In genomic region chr13:78881054-78881453, GRCh38 we compare ENCODE assay signal across 19 cellular contexts.
DNase-seq lines count a peak whose midpoint lies in the region; ATAC-seq and TF ChIP-seq lines count a peak whose summit lies in the region.
"Had no signal": no experiment of that assay in that cellular context is flagged by ENCODE, and none has a peak within 500 bp of the region (broad histone marks: within the 10 kb centered on the region; RNA-seq: fewer than 3 reads in every experiment).

No MANE protein-coding gene starts in this region.

- H3K36me3 Mint-ChIP-seq in WTC11 = 0 out of 2 replicates have a peak, but pooled peaks cover 3% of the 10 kb centered on the region

- CTCF ChIA-PET in SK-N-SH (lab: Yijun Ruan, JAX) = interaction anchor here (0.6 to 1.3 kb wide), 3 partner anchors 12 to 97 kb away, joined by 3 to 4 read pairs (median 4); no protein-coding TSS in a partner anchor
- CTCF ChIA-PET in WTC11 (lab: Charles Lee) = no interaction called here

- H3K79me2 ChIP-seq in SK-N-SH (ENCODE audit: insufficient read depth) = no peaks in the 10 kb centered on the region

- no peak for ATAC-seq in WTC11
- ATAC-seq: stimulated activated naive CD8-positive, alpha-beta T cell treated with anti-CD3 and anti-CD28 coated beads, Interleukin-15, Interleukin-2, amounts not matched to agents 100 U/mL and 50 U/mL, for 24 hours had no signal

- H2AFZ ChIP-seq in SK-N-SH (ENCODE audit: low read depth) = no peak overlapping the region

- no peak overlapping the region for H3K4me3 Mint-ChIP-seq in WTC11

- H3K9me3 Mint-ChIP-seq in WTC11 = peaks cover 13% of the 10 kb centered on the region

- DNase-seq in DMS153 treated with DMSO at 0.1 percent for 48 hours (lab: John Stamatoyannopoulos, UW; ENCODE audit: unreplicated experiment) (peak; percentile 68), NCI-H128 (lab: John Stamatoyannopoulos, UW; ENCODE audit: unreplicated experiment) (peak; percentile 51), NCI-H345 (lab: John Stamatoyannopoulos, UW) (peak; percentile 82), SK-N-SH (peak; percentile 64), NCI-H446 (lab: John Stamatoyannopoulos, UW) (no peak), WTC11 (ENCODE audit: low spot score) (no peak), NCI-H1694 (lab: John Stamatoyannopoulos, UW) (no peak)
- DNase-seq: activated CD4-positive, alpha-beta T cell treated with anti-CD3 and anti-CD28 coated beads for 4 hours; activated CD8-positive, alpha-beta memory T cell treated with anti-CD3 and anti-CD28 coated beads for 24 hours; activated T-cell treated with anti-CD3 and anti-CD28 coated beads, Interleukin-2, amount 50 U/mL, for 1 hour; cerebellar nuclear complex; MG63; NCI-H2227 treated with DMSO at 0.1 percent for 48 hours; RPMI8226; sigmoid colon; stimulated activated naive CD8-positive, alpha-beta T cell treated with anti-CD3 and anti-CD28 coated beads, Interleukin-15, Interleukin-2, amounts not matched to agents 100 U/mL and 50 U/mL, for 24 hours had no signal

- H3K36me3 ChIP-seq in SK-N-SH (replicated peaks in 1 of 2; ENCODE audit: control insufficient read depth in 1 of 2, insufficient read depth in 2 of 2, low read length in 1 of 2) = no peaks in the 10 kb centered on the region
- H3K36me3 ChIP-seq: MG63, sigmoid colon, thoracic aorta had no signal

- POLR2A ChIA-PET in SK-N-SH (lab: Yijun Ruan, JAX) = no interaction called here
- POLR2A ChIA-PET in WTC11 (lab: Charles Lee) = no interaction called here

- TF ChIP-seq CTCF in SK-N-SH (IDR thresholded peaks at IDR 0.05) (no peak), WTC11 (IDR thresholded peaks at IDR 0.05) (no peak)

- H3K9me3 ChIP-seq in SK-N-SH = no peaks in the 10 kb centered on the region
- H3K9me3 ChIP-seq: MG63, sigmoid colon, thoracic aorta had no signal

- H3K4me1 Mint-ChIP-seq in WTC11 = peaks cover 13% of the 10 kb centered on the region

- peak overlapping the region in 1 of 2 experiments; percentile 81; a peak in 2 of 4 replicates for H3K27ac ChIP-seq in SK-N-SH (ENCODE audit: low read depth in 2 of 2, low read length in 1 of 2)
- H3K27ac ChIP-seq: C4-2B, sigmoid colon, thoracic aorta had no signal

- H3K27me3 ChIP-seq in SK-N-SH (ENCODE audit: insufficient read depth) = no peaks in the 10 kb centered on the region
- H3K27me3 ChIP-seq: MG63, sigmoid colon had no signal

- H4K20me1 ChIP-seq in SK-N-SH (ENCODE audit: insufficient read depth) = no peaks in the 10 kb centered on the region

- no peaks in the 10 kb centered on the region for H3F3A ChIP-seq in SK-N-SH (replicated peaks; ENCODE audit: insufficient read depth)

- H3K4me2 ChIP-seq in SK-N-SH = no peak overlapping the region

- peak in 1 of 2 experiments; percentile 80; a peak in 1 of 4 replicates for TF ChIP-seq EP300 in SK-N-SH (IDR thresholded peaks at IDR 0.05; ENCODE audit: borderline replicate concordance in 1 of 2, low read depth in 1 of 2, low read length in 1 of 2)

- H3K9me2 ChIP-seq in SK-N-SH = no peaks in the 10 kb centered on the region

- H3K9ac ChIP-seq in SK-N-SH = no peak overlapping the region

- no peak overlapping the region; a peak in 1 of 4 replicates for H3K4me3 ChIP-seq in SK-N-SH (ENCODE audit: low read depth in 2 of 2, low read length in 1 of 2)
- H3K4me3 ChIP-seq: lung, MG63, sigmoid colon, thoracic aorta had no signal

- TF ChIP-seq RAD21 in SK-N-SH (IDR thresholded peaks at IDR 0.05; ENCODE audit: low read length) = no peak

- H3K27me3 Mint-ChIP-seq in WTC11 (ENCODE audit: low read depth) = no peaks in the 10 kb centered on the region; the same call in 1 of the 2 replicates

- 9% methylated on average over 3 of the region's 3 CpGs for WGBS in SK-N-SH (ENCODE audit: low lambda C conversion rate)

- H3K27ac Mint-ChIP-seq in WTC11 = no peak overlapping the region

- H3K4me1 ChIP-seq in SK-N-SH (ENCODE audit: control insufficient read depth in 1 of 2, insufficient read depth in 2 of 2, low read depth in 1 of 2, low read length in 1 of 2) = peaks cover 0 to 13% of the 10 kb centered on the region in 2 experiments; a peak in 2 of 4 replicates
- H3K4me1 ChIP-seq: sigmoid colon had no signal

TF ChIP-seq in SK-N-SH, 30 proteins besides CTCF, POLR2A, EP300 and RAD21:
- TF ChIP-seq RXRA (IDR thresholded peaks at IDR 0.05; ENCODE audit: borderline replicate concordance, low read depth) = no peak
- peak; percentile 95 for TF ChIP-seq GATA2 (CRISPR knock-in tag; IDR thresholded peaks at IDR 0.05)
- peak; percentile 82 for TF ChIP-seq RCOR1 (IDR thresholded peaks at IDR 0.05; ENCODE audit: low read length)
- TF ChIP-seq FOXJ3 (CRISPR knock-in tag; IDR thresholded peaks at IDR 0.05) = peak; percentile 38; the same call in 1 of the 2 replicates
TF ChIP-seq in SK-N-SH: peak in this region for 3.

TF ChIP-seq in WTC11, 78 proteins besides CTCF, POLR2A, EP300 and RAD21:
- TF ChIP-seq SMAD4 (CRISPR knock-in tag; IDR thresholded peaks at IDR 0.05) (no peak), NR1H2 (CRISPR knock-in tag; IDR thresholded peaks at IDR 0.05) (no peak), GRHL2 (CRISPR knock-in tag; IDR thresholded peaks at IDR 0.05; ENCODE audit: insufficient replicate concordance, severe bottlenecking) (no peak), TCF7 (CRISPR knock-in tag; IDR thresholded peaks at IDR 0.05; ENCODE audit: low read depth) (no peak), TP53 (CRISPR knock-in tag; IDR thresholded peaks at IDR 0.05) (no peak), NR2C2 (CRISPR knock-in tag; IDR thresholded peaks at IDR 0.05) (no peak)
- TF ChIP-seq, protein P1, sequence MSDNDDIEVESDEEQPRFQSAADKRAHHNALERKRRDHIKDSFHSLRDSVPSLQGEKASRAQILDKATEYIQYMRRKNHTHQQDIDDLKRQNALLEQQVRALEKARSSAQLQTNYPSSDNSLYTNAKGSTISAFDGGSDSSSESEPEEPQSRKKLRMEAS (CRISPR knock-in tag; IDR thresholded peaks at IDR 0.05) = no peak
- TF ChIP-seq, protein P2, sequence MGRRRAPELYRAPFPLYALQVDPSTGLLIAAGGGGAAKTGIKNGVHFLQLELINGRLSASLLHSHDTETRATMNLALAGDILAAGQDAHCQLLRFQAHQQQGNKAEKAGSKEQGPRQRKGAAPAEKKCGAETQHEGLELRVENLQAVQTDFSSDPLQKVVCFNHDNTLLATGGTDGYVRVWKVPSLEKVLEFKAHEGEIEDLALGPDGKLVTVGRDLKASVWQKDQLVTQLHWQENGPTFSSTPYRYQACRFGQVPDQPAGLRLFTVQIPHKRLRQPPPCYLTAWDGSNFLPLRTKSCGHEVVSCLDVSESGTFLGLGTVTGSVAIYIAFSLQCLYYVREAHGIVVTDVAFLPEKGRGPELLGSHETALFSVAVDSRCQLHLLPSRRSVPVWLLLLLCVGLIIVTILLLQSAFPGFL (CRISPR knock-in tag; IDR thresholded peaks at IDR 0.05; ENCODE audit: borderline replicate concordance) = no peak
- TF ChIP-seq, protein P3, sequence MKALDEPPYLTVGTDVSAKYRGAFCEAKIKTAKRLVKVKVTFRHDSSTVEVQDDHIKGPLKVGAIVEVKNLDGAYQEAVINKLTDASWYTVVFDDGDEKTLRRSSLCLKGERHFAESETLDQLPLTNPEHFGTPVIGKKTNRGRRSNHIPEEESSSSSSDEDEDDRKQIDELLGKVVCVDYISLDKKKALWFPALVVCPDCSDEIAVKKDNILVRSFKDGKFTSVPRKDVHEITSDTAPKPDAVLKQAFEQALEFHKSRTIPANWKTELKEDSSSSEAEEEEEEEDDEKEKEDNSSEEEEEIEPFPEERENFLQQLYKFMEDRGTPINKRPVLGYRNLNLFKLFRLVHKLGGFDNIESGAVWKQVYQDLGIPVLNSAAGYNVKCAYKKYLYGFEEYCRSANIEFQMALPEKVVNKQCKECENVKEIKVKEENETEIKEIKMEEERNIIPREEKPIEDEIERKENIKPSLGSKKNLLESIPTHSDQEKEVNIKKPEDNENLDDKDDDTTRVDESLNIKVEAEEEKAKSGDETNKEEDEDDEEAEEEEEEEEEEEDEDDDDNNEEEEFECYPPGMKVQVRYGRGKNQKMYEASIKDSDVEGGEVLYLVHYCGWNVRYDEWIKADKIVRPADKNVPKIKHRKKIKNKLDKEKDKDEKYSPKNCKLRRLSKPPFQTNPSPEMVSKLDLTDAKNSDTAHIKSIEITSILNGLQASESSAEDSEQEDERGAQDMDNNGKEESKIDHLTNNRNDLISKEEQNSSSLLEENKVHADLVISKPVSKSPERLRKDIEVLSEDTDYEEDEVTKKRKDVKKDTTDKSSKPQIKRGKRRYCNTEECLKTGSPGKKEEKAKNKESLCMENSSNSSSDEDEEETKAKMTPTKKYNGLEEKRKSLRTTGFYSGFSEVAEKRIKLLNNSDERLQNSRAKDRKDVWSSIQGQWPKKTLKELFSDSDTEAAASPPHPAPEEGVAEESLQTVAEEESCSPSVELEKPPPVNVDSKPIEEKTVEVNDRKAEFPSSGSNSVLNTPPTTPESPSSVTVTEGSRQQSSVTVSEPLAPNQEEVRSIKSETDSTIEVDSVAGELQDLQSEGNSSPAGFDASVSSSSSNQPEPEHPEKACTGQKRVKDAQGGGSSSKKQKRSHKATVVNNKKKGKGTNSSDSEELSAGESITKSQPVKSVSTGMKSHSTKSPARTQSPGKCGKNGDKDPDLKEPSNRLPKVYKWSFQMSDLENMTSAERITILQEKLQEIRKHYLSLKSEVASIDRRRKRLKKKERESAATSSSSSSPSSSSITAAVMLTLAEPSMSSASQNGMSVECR (CRISPR knock-in tag; IDR thresholded peaks at IDR 0.05; ENCODE audit: borderline replicate concordance) = no peak

Comparison
In these comparisons a context has a peak if more than half of its experiments do, and no peak if none do; other contexts are left out.
1. DNase-seq: peak in DMS153 treated with DMSO at 0.1 percent for 48 hours (single experiment), NCI-H128 (single experiment), NCI-H345 (single experiment) and SK-N-SH (single experiment); none in NCI-H446 (0 of 2), WTC11 (single experiment) and NCI-H1694 (single experiment).